Comparison of ENCODE assay signal across 8 cellular contexts in genomic region chr20:25862967-25863530, GRCh38.
DNase-seq lines count a peak whose midpoint lies in the region; ATAC-seq, FAIRE-seq and TF ChIP-seq lines count a peak whose summit lies in the region.
"Not testable (repeated sequence)": the region's sequence is repeated elsewhere in the genome, so short reads cannot be mapped to it uniquely, and the experiment has no call there.

No MANE protein-coding gene starts in this region.

- peak overlapping the region; percentile 23; the same call in 1 of the 2 replicates for H3K27ac ChIP-seq in VCaP
- not testable (repeated sequence) for H3K27ac ChIP-seq in GM12878 (ENCODE audit: control insufficient read depth, insufficient read depth); psoas muscle
- H3K27ac ChIP-seq in tibial artery, result peak overlapping the region in 1 of 2 donors; percentile 31

- POLR2A ChIA-PET in GM12878 (lab: Charles Lee), result not testable (repeated sequence)

- H3K79me2 ChIP-seq in GM12878 (ENCODE audit: control insufficient read depth, insufficient read depth, low read length), result not testable (repeated sequence)

- H4K20me1 ChIP-seq in GM12878 (ENCODE audit: control insufficient read depth, insufficient read depth), result not testable (repeated sequence)

- not testable (repeated sequence) for TF ChIP-seq POLR2A in GM12878 (IDR thresholded peaks at IDR 0.05; ENCODE audit: low read depth, low read length)

- not testable (repeated sequence) for H3K27me3 ChIP-seq in GM12878 (replicated peaks in 1 of 2; ENCODE audit: control insufficient read depth in 2 of 2, insufficient read depth in 2 of 2, low read length in 1 of 2); psoas muscle (ENCODE audit: insufficient read depth in 3 of 3, low read length in 2 of 3); tibial artery

- CTCF ChIA-PET in GM12878 (lab: Yijun Ruan, JAX), result not testable (repeated sequence)

- intact Hi-C loops in GM12878 (cut with micrococcal nuclease; ENCODE audit: unreplicated experiment); psoas muscle (cut with DNase I); tibial artery (cut with DNase I; ENCODE audit: low total_unique reads): not testable (repeated sequence)

- not testable (repeated sequence) for TF ChIP-seq RAD21 in GM12878 (IDR thresholded peaks at IDR 0.05; ENCODE audit: insufficient read depth, low read depth, low read length)

- H3K4me1 ChIP-seq in GM12878 (ENCODE audit: control insufficient read depth, insufficient read depth, low read length), result not testable (repeated sequence)
- H3K4me1 ChIP-seq in psoas muscle, result peaks cover 10% of the 10 kb centered on the region
- peaks cover 0 to 65% (median 47%) of the 10 kb centered on the region in 4 donors for H3K4me1 ChIP-seq in tibial artery

- not testable (repeated sequence) for H3K9me3 ChIP-seq in GM12878 (replicated peaks; ENCODE audit: control insufficient read depth, insufficient read depth, low read length); psoas muscle; tibial artery

- TF ChIP-seq EP300 in GM12878 (IDR thresholded peaks at IDR 0.05; ENCODE audit: borderline replicate concordance in 1 of 2, control insufficient read depth in 1 of 2, low read depth in 2 of 2, low read length in 2 of 2), result not testable (repeated sequence)

- SMC1A ChIA-PET in GM12878 (lab: Charles Lee; ENCODE audit: uncharacterized antibody, unreplicated experiment), result not testable (repeated sequence)

- not testable (repeated sequence) for H3K36me3 ChIP-seq in GM12878 (ENCODE audit: control insufficient read depth in 2 of 2, insufficient read depth in 2 of 2, low read length in 1 of 2); psoas muscle (ENCODE audit: insufficient read depth in 1 of 2, low read depth in 1 of 2); tibial artery

- H3K9ac ChIP-seq in GM12878 (ENCODE audit: control insufficient read depth, insufficient read depth, low read length), result not testable (repeated sequence)

- H3K4me2 ChIP-seq in GM12878 (ENCODE audit: control insufficient read depth, insufficient read depth), result peak overlapping the region; percentile 74

- RAD21 ChIA-PET in GM12878 (lab: Charles Lee; ENCODE audit: unreplicated experiment), result not testable (repeated sequence)

- peak overlapping the region; percentile 58 for H2AFZ ChIP-seq in GM12878 (ENCODE audit: control insufficient read depth, low read depth, low read length)

- FAIRE-seq in GM12878 (lab: Jason Lieb, UNC), result not testable (repeated sequence)

- in situ Hi-C loops in GM12878 (cut with MboI), result not testable (repeated sequence)

- DNase-seq in NCI-H226 (peak; percentile 71), hippocampal formation (lab: John Stamatoyannopoulos, UW) (peak; percentile 63 to 88), psoas muscle (peak; percentile 91 to 96), tibial artery (peak; percentile 85 to 94)
- DNase-seq in GM12878 (ENCODE audit: low read depth, low spot score), result not testable (repeated sequence)

- 5% methylated on average over 42 of the region's 53 CpGs for WGBS in GM12878 (ENCODE audit: insufficient coverage, insufficient replicate concordance, low lambda C conversion rate, missing lambda C conversion rate)
- WGBS in psoas muscle, 3 donors, result 1% methylated on average over 48 to 53 of the region's 53 CpGs

- ATAC-seq in HG03097 (IDR thresholded peaks at IDR 0.05; ENCODE audit: low FRiP score, unreplicated experiment) (peak; percentile 35), GM12878 (peak; percentile 60), psoas muscle (peak; percentile 54 to 77 (median 66))

- H3K4me3 ChIP-seq in GM08714 (ENCODE audit: low read length), result peak overlapping the region; percentile 46; the same call in 1 of the 2 replicates
- peak overlapping the region; percentile 37; the same call in 1 of the 2 replicates for H3K4me3 ChIP-seq in GM12878
- H3K4me3 ChIP-seq in psoas muscle, result peak overlapping the region; percentile 69
- H3K4me3 ChIP-seq in tibial artery, result peak overlapping the region; percentile 45 to 55

- not testable (repeated sequence) for BruUV-seq in GM12878 (replicated peaks; lab: Mats Ljungman, UMichigan)

- TF ChIP-seq CTCF in VCaP (conservative IDR thresholded peaks at IDR 0.05); GM12878 (IDR thresholded peaks at IDR 0.05 in 2 of 3, conservative IDR thresholded peaks at IDR 0.05 in 1 of 3; ENCODE audit: control insufficient read depth in 2 of 3, extremely low read depth in 1 of 3, insufficient read depth in 1 of 3, low read depth in 3 of 3, low read length in 3 of 3); psoas muscle (IDR thresholded peaks at IDR 0.05): not testable (repeated sequence)
- TF ChIP-seq CTCF in tibial artery (IDR thresholded peaks at IDR 0.05), result peak in 1 of 2 experiments; percentile 29

TF ChIP-seq in GM12878, 131 proteins besides CTCF, POLR2A, EP300 and RAD21:
- peak; percentile 50 for TF ChIP-seq NRF1 (conservative IDR thresholded peaks at IDR 0.05; ENCODE audit: low read depth, low read length)
